10 cellular contexts compared by ENCODE assay signal in the genomic region with DNA sequence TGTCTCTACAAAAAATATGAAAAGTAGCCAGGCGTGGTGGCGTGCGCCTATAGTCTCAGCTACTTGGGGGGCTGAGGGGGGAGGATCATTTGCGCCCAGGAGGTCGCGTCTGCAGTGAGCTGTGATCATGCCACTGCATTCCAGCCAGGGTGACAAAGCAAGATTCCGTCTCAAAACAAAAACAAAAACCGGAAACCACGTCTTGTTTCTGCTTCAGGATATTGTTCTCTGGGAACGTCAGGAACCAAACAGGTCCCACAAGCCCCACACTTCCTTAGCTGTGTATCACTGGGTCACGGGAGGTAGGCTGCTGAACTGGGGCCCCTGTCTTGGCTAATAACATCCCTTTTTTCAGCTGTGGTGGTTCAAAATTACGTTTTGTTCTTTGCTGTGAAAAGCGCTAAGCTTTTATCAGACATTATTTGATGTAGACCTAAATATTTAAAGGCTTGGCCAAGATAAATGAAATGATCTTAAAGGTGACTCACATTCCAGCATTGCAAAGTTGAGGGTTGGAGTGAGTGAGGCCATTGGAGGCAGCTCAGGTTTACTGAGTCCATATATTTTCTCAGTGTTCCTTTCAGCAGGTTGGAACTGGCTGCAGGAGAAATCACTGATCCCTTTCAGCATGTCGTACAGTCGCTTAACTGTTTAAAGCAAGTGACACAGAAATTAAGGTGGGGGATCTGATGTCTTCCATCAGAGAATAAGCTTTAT. TPM values are rescaled to one million over a fixed set of nuclear protein-coding genes. Genes with fewer than 3 reads are reported as not detected.
DNase-seq lines count a peak whose midpoint lies in the region; ATAC-seq, FAIRE-seq and TF ChIP-seq lines count a peak whose summit lies in the region.
"Had no signal": no experiment of that assay in that cellular context is flagged by ENCODE, and none has a peak within 500 bp of the region (broad histone marks: within the 10 kb centered on the region; RNA-seq: fewer than 3 reads in every experiment).

No MANE protein-coding gene starts in this region.

- H3K79me2 ChIP-seq in PC-9 (ENCODE audit: low read depth), result no peaks in the 10 kb centered on the region

- no peak for TF ChIP-seq RAD21 in A549 (conservative IDR thresholded peaks at IDR 0.05 in 1 of 2, IDR thresholded peaks at IDR 0.05 in 1 of 2)

- H3K9me3 Mint-ChIP-seq in activated T-cell treated with anti-CD3 and anti-CD28 coated beads, Interleukin-2, amount 50 U/mL, for 72 hours, result no peaks in the 10 kb centered on the region
- H3K9me3 Mint-ChIP-seq in effector memory CD8-positive, alpha-beta T cell, result no peaks in the 10 kb centered on the region

- FAIRE-seq in A549 (lab: Jason Lieb, UNC), result no peak

- no peaks in the 10 kb centered on the region for H3K27me3 Mint-ChIP-seq in activated T-cell treated with anti-CD3 and anti-CD28 coated beads, Interleukin-2, amount 50 U/mL, for 72 hours (ENCODE audit: low read depth)
- no peaks in the 10 kb centered on the region for H3K27me3 Mint-ChIP-seq in effector memory CD8-positive, alpha-beta T cell

- H3K4me2 ChIP-seq in A549 (peak overlapping the region; percentile 62), PC-9 (peak overlapping the region; percentile 64)

- 31% methylated on average over 15 of the region's 15 CpGs for WGBS in A549 (ENCODE audit: missing lambda C conversion rate)

- TF ChIP-seq POLR2A in A549 (IDR thresholded peaks at IDR 0.05; ENCODE audit: low read length), result no peak

- H3K4me1 ChIP-seq in A549, result peaks cover 65% of the 10 kb centered on the region
- peaks cover 54% of the 10 kb centered on the region for H3K4me1 ChIP-seq in PC-9 (replicated peaks; ENCODE audit: insufficient read depth)
- H3K4me1 ChIP-seq in muscle layer of duodenum (ENCODE audit: control insufficient read depth in 1 of 2, insufficient read depth in 2 of 2, low read length in 2 of 2), result peaks cover 0 to 4% of the 10 kb centered on the region in 2 donors

- H3K36me3 ChIP-seq in PC-9 (ENCODE audit: low read depth), result no peaks in the 10 kb centered on the region
- H3K36me3 ChIP-seq in muscle layer of duodenum (ENCODE audit: control insufficient read depth in 1 of 2, insufficient read depth in 2 of 2, low read length in 2 of 2), result no peaks in the 10 kb centered on the region

- ATAC-seq in A549, result peak in 1 of 2 experiments; percentile 13; a peak in 3 of 6 replicates
- ATAC-seq in activated T-cell treated with anti-CD3 and anti-CD28 coated beads, Interleukin-2, amount 50 U/mL, for 72 hours (replicated peaks in 1 of 2), result no peak
- no peak for ATAC-seq in effector memory CD8-positive, alpha-beta T cell (replicated peaks)

- TF ChIP-seq EP300 in A549 (IDR thresholded peaks at IDR 0.05), result peak in 1 of 2 experiments; percentile 13; a peak in 1 of 5 replicates

- H3K9me3 ChIP-seq in A549 (no peaks in the 10 kb centered on the region), PC-9 (ENCODE audit: insufficient read depth, low read depth) (no peaks in the 10 kb centered on the region), muscle layer of duodenum (ENCODE audit: control insufficient read depth in 1 of 2, low read length in 2 of 2) (no peaks in the 10 kb centered on the region)

- no TSS peak for BruUV-seq in PC-9 (replicated peaks; lab: Mats Ljungman, UMichigan)

- peaks cover 40% of the 10 kb centered on the region for H3F3A ChIP-seq in PC-9 (ENCODE audit: insufficient read depth, low read depth)

- H3K27ac ChIP-seq in A549 (peak overlapping the region; percentile 70 to 81), PC-9 (peak overlapping the region; percentile 98), muscle layer of duodenum (ENCODE audit: low read length) (peak overlapping the region; percentile 78)
- H3K27ac ChIP-seq: HL-60 had no signal

- POLR2A ChIA-PET in A549 (lab: Yijun Ruan, JAX) (interaction anchor here (0.8 to 2.2 kb wide), 3 partner anchors 16 to 36 kb away, joined by 3 to 22 read pairs (median 4); partner anchors contain the start of gene SEC14L1), PC-9 (lab: Charles Lee; ENCODE audit: unreplicated experiment) (interaction anchor here (0.6 to 1.9 kb wide), 4 partner anchors 16 to 1436 kb away, joined by 3 to 19 read pairs (median 10); partner anchors contain the start of gene SEC14L1), GM10248 (lab: Yijun Ruan, JAX) (interaction anchor here (0.6 kb wide), 1 partner anchor 18 kb away, joined by 6 read pairs; no protein-coding TSS in a partner anchor)

- CTCF ChIA-PET in A549 (lab: Yijun Ruan, JAX) (interaction anchor here (0.6 to 11.6 kb wide), 12 partner anchors 11 to 90 kb away, joined by 3 to 121 read pairs (median 4); partner anchors contain the start of gene SEC14L1), PC-9 (lab: Charles Lee) (interaction anchor here (0.6 kb wide), 1 partner anchor 16 kb away, joined by 4 read pairs; the partner anchor contains the start of gene SEC14L1), GM10248 (lab: Yijun Ruan, JAX) (interaction anchor here (1.0 to 1.9 kb wide), 3 partner anchors 9 to 36 kb away, joined by 3 to 5 read pairs (median 4); no protein-coding TSS in a partner anchor)

- H4K20me1 ChIP-seq in PC-9 (ENCODE audit: insufficient read depth), result no peaks in the 10 kb centered on the region

- TF ChIP-seq CTCF in A549 (IDR thresholded peaks at IDR 0.05), result no peak
- TF ChIP-seq CTCF in PC-9 (conservative IDR thresholded peaks at IDR 0.05), result no peak
- no peak for TF ChIP-seq CTCF in epithelial cell of proximal tubule (conservative IDR thresholded peaks at IDR 0.05; ENCODE audit: low read depth, low read length)
- no peak for TF ChIP-seq CTCF in GM10248 (IDR thresholded peaks at IDR 0.05; ENCODE audit: control extremely low read depth, extremely low read depth, low read depth, missing control alignments)

- H3K4me3 Mint-ChIP-seq in activated T-cell treated with anti-CD3 and anti-CD28 coated beads, Interleukin-2, amount 50 U/mL, for 72 hours, result no peak overlapping the region
- H3K4me3 Mint-ChIP-seq in effector memory CD8-positive, alpha-beta T cell, result no peak overlapping the region
- H3K4me3 Mint-ChIP-seq: B cell had no signal

- no peaks in the 10 kb centered on the region for H3K9me2 ChIP-seq in PC-9 (ENCODE audit: insufficient read depth)

- H2AFZ ChIP-seq in PC-9, result no peak overlapping the region; the same call in 1 of the 2 replicates

- no peak overlapping the region for H3K27ac Mint-ChIP-seq in activated T-cell treated with anti-CD3 and anti-CD28 coated beads, Interleukin-2, amount 50 U/mL, for 72 hours
- no peak overlapping the region for H3K27ac Mint-ChIP-seq in effector memory CD8-positive, alpha-beta T cell
- H3K27ac Mint-ChIP-seq: B cell had no signal

- H3K27me3 ChIP-seq in PC-9 (ENCODE audit: insufficient read depth, low read depth) (no peaks in the 10 kb centered on the region), muscle layer of duodenum (ENCODE audit: low read depth, low read length) (no peaks in the 10 kb centered on the region)

- intact Hi-C loops in PC-9 (cut with micrococcal nuclease; ENCODE audit: unreplicated experiment), result loop anchor here (2.0 kb wide), 1 partner anchor 24 kb away; no protein-coding TSS in a partner anchor

- peaks cover 45% of the 10 kb centered on the region for H3K4me1 Mint-ChIP-seq in activated T-cell treated with anti-CD3 and anti-CD28 coated beads, Interleukin-2, amount 50 U/mL, for 72 hours (ENCODE audit: low read depth)
- peaks cover 8 to 10% of the 10 kb centered on the region in 2 donors for H3K4me1 Mint-ChIP-seq in effector memory CD8-positive, alpha-beta T cell (ENCODE audit: low read depth in 2 of 2)

- DNase-seq in A549 (ENCODE audit: low read depth in 1 of 2, low spot score in 1 of 2), result peak; percentile 62 to 81
- DNase-seq in PC-9, result peak; percentile 69 to 87
- peak; percentile 56 for DNase-seq in epithelial cell of proximal tubule (ENCODE audit: low read depth)
- no peak for DNase-seq in GM10248 (ENCODE audit: extremely low spot score)
- DNase-seq in activated T-cell treated with anti-CD3 and anti-CD28 coated beads, Interleukin-2, amount 50 U/mL, for 72 hours, result no peak
- DNase-seq in effector memory CD8-positive, alpha-beta T cell, result no peak
- no peak for DNase-seq in ecto neural progenitor cell (ENCODE audit: low spot score)

- no peak overlapping the region for H3K4me3 ChIP-seq in A549
- H3K4me3 ChIP-seq in PC-9, result peak overlapping the region; percentile 25; the same call in 1 of the 2 replicates
- no peak overlapping the region for H3K4me3 ChIP-seq in epithelial cell of proximal tubule (ENCODE audit: low read depth, low read length)
- no peak overlapping the region for H3K4me3 ChIP-seq in muscle layer of duodenum (ENCODE audit: low read depth in 1 of 2, low read length in 2 of 2)

- no peaks in the 10 kb centered on the region for H3K36me3 Mint-ChIP-seq in activated T-cell treated with anti-CD3 and anti-CD28 coated beads, Interleukin-2, amount 50 U/mL, for 72 hours (ENCODE audit: insufficient read depth in 2 of 2)
- peaks cover 8% of the 10 kb centered on the region for H3K36me3 Mint-ChIP-seq in effector memory CD8-positive, alpha-beta T cell (ENCODE audit: insufficient read depth)

TF ChIP-seq in A549, 52 proteins besides CTCF, POLR2A, EP300 and RAD21 (continues in another document):
- TF ChIP-seq RFX5 (IDR thresholded peaks at IDR 0.05) (no peak), ZC3H11A (IDR thresholded peaks at IDR 0.05) (no peak), NPAS2 (CRISPR knock-in tag; IDR thresholded peaks at IDR 0.05; ENCODE audit: borderline replicate concordance) (no peak), RNF2 (IDR thresholded peaks at IDR 0.05; ENCODE audit: borderline replicate concordance, low read depth) (no peak), KDM5A (IDR thresholded peaks at IDR 0.05) (no peak), EHF (CRISPR knock-in tag; IDR thresholded peaks at IDR 0.05) (0 out of 2 replicates have a peak, but pooled peaks have one; percentile 29), TP53 (CRISPR knock-in tag; IDR thresholded peaks at IDR 0.05) (no peak), ZNF302 (CRISPR knock-in tag; IDR thresholded peaks at IDR 0.05) (no peak; the same call in 1 of the 2 replicates), SMC3 (IDR thresholded peaks at IDR 0.05) (no peak)
- TF ChIP-seq, protein P1, sequence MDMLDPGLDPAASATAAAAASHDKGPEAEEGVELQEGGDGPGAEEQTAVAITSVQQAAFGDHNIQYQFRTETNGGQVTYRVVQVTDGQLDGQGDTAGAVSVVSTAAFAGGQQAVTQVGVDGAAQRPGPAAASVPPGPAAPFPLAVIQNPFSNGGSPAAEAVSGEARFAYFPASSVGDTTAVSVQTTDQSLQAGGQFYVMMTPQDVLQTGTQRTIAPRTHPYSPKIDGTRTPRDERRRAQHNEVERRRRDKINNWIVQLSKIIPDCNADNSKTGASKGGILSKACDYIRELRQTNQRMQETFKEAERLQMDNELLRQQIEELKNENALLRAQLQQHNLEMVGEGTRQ (IDR thresholded peaks at IDR 0.05), result no peak

RNA-seq across cellular contexts. Expression of gene SEC14L1, which starts 16.4 kb away (rescaled TPM):
- polyA plus RNA-seq in A549 (2011; rRNA removed) (27.5 and 29.1 TPM in 2 replicates), A549 (2017; fragmentation: RNase III; extraction: RNeasy Plus Mini Kit Qiagen cat#74134 plus additional on column Dnase treatment) (32.2 to 40.4 TPM (median 40.4 TPM) in 3 replicates)
- 13.9 and 26.0 TPM in 2 replicates for polyA plus RNA-seq in A549 (2012; cell fraction: cytosol; rRNA removed)
- polyA plus RNA-seq in A549 (2012; cell fraction: nucleus; rRNA removed), result 24.6 and 30.1 TPM in 2 replicates
- polyA minus RNA-seq in A549 (2011; rRNA and poly(A)+ RNA removed), result 11.3 and 21.8 TPM in 2 replicates
- total RNA-seq in PC-9 (2021) (66.0 and 83.1 TPM in 2 replicates), epithelial cell of proximal tubule (44.3 and 74.4 TPM in 2 replicates)
- 100 to 1,000 TPM; 175 to 204 TPM for total RNA-seq in activated T-cell treated with anti-CD3 and anti-CD28 coated beads, Interleukin-2, amount 50 U/mL, for 72 hours

Comparison
In these comparisons a context has a peak if more than half of its experiments do, and no peak if none do; other contexts are left out.
1. DNase-seq: peak in A549 (2 of 2), PC-9 (2 of 2) and epithelial cell of proximal tubule (single experiment); none in GM10248 (single experiment), activated T-cell treated with anti-CD3 and anti-CD28 coated beads, Interleukin-2, amount 50 U/mL, for 72 hours (0 of 2), effector memory CD8-positive, alpha-beta T cell (0 of 3) and ecto neural progenitor cell (single experiment).
2. Peak in every context shown above with its lines, with median percentiles within 50 percentile points of each other: H3K27ac ChIP-seq.